In genomic region chr15:57697588-57697987, GRCh38 we compare ENCODE assay signal across 27 cellular contexts. TPM values are rescaled to one million over a fixed set of nuclear protein-coding genes. Genes with fewer than 3 reads are reported as not detected.
DNase-seq lines count a peak whose midpoint lies in the region; ATAC-seq and TF ChIP-seq lines count a peak whose summit lies in the region.
"Had no signal": no experiment of that assay in that cellular context is flagged by ENCODE, and none has a peak within 500 bp of the region (broad histone marks: within the 10 kb centered on the region; RNA-seq: fewer than 3 reads in every experiment).

No MANE protein-coding gene starts in this region.

- DNase-seq in AG08395 (ENCODE audit: low spot score) (peak; percentile 22), HFFc6 (peak; percentile 40), cardiac fibroblast (ENCODE audit: low read depth in 2 of 2) (peak; percentile 66 to 76), myocyte (ENCODE audit: low read depth) (peak; percentile 48), NCI-H2196 (lab: John Stamatoyannopoulos, UW; ENCODE audit: unreplicated experiment) (no peak), mesenteric fat pad (ENCODE audit: low spot score) (no peak), SHP77 (lab: John Stamatoyannopoulos, UW) (no peak)
- DNase-seq: activated CD4-positive, alpha-beta T cell treated with anti-CD3 and anti-CD28 coated beads for 1 hour; activated naive CD4-positive, alpha-beta T cell treated with anti-CD3 and anti-CD28 coated beads, Interleukin-2, amount 10 ng/mL, durations not matched to agents 7 days and 5 days; activated T-cell treated with anti-CD3 and anti-CD28 coated beads, Interleukin-2, amount 50 U/mL, for 4 hours; effector memory CD4-positive, alpha-beta T cell; H9; KG1; left colon; naive thymus-derived CD8-positive, alpha-beta T cell; NCI-H1694 treated with DMSO at 0.1 percent for 48 hours; NCI-H2227 treated with DMSO at 0.1 percent for 48 hours; OCI-M1; ovary had no signal

- no peak overlapping the region; the same call in 1 of the 2 replicates for H3K27ac Mint-ChIP-seq in HFFc6
- H3K27ac Mint-ChIP-seq: activated naive CD4-positive, alpha-beta T cell treated with anti-CD3 and anti-CD28 coated beads, Interleukin-2, amount 10 ng/mL, durations not matched to agents 7 days and 5 days; stimulated activated naive CD8-positive, alpha-beta T cell treated with anti-CD3 and anti-CD28 coated beads, Interleukin-15, Interleukin-2, amounts not matched to agents 100 ng/mL and 50 ng/mL, for 24 hours had no signal

- ATAC-seq in HG03439 (IDR thresholded peaks at IDR 0.05; ENCODE audit: unreplicated experiment), result no peak
- ATAC-seq: A549; activated T-cell treated with anti-CD3 and anti-CD28 coated beads, Interleukin-2, amount 50 U/mL, for 4 hours; esophagus mucosa; left colon; naive thymus-derived CD8-positive, alpha-beta T cell; Right ventricle myocardium inferior had no signal

- H3K9me3 Mint-ChIP-seq in HFFc6, result no peaks in the 10 kb centered on the region
- H3K9me3 Mint-ChIP-seq: activated naive CD4-positive, alpha-beta T cell treated with anti-CD3 and anti-CD28 coated beads, Interleukin-2, amount 10 ng/mL, durations not matched to agents 7 days and 5 days; activated T-cell treated with anti-CD3 and anti-CD28 coated beads, Interleukin-2, amount 50 U/mL, for 4 hours; H9; naive thymus-derived CD8-positive, alpha-beta T cell; stimulated activated naive CD8-positive, alpha-beta T cell treated with anti-CD3 and anti-CD28 coated beads, Interleukin-15, Interleukin-2, amounts not matched to agents 100 ng/mL and 50 ng/mL, for 24 hours had no signal

- H3K4me3 ChIP-seq in cardiac fibroblast (replicated peaks in 1 of 2; ENCODE audit: low read depth in 2 of 2, low read length in 2 of 2), result no peak overlapping the region
- H3K4me3 ChIP-seq: A549; BLaER1 treated with 17β-estradiol and CSF1 and Interleukin-3, amounts not matched to agents 10 nM and 100 nM; ovary; right atrium auricular region; tibial nerve had no signal

- H3K27me3 Mint-ChIP-seq in HFFc6 (ENCODE audit: insufficient read depth), result peaks cover 11% of the 10 kb centered on the region

- TF ChIP-seq CTCF in HFFc6 (IDR thresholded peaks at IDR 0.05) (no peak), cardiac fibroblast (IDR thresholded peaks at IDR 0.05; ENCODE audit: low read depth, low read length) (no peak)

- H3K4me1 Mint-ChIP-seq in HFFc6 (ENCODE audit: low read depth), result peaks cover 36% of the 10 kb centered on the region
- H3K4me1 Mint-ChIP-seq: H9 had no signal

- H3K36me3 Mint-ChIP-seq in HFFc6 (ENCODE audit: low read depth), result no peaks in the 10 kb centered on the region
- H3K36me3 Mint-ChIP-seq: activated naive CD4-positive, alpha-beta T cell treated with anti-CD3 and anti-CD28 coated beads, Interleukin-2, amount 10 ng/mL, durations not matched to agents 7 days and 5 days; naive thymus-derived CD8-positive, alpha-beta T cell had no signal

- H3K4me3 Mint-ChIP-seq in HFFc6, result peak overlapping the region; percentile 34; the same call in 1 of the 2 replicates
- H3K4me3 Mint-ChIP-seq: activated naive CD4-positive, alpha-beta T cell treated with anti-CD3 and anti-CD28 coated beads, Interleukin-2, amount 10 ng/mL, durations not matched to agents 7 days and 5 days; activated T-cell treated with anti-CD3 and anti-CD28 coated beads, Interleukin-2, amount 50 U/mL, for 4 hours; H9; naive thymus-derived CD8-positive, alpha-beta T cell; stimulated activated naive CD8-positive, alpha-beta T cell treated with anti-CD3 and anti-CD28 coated beads, Interleukin-15, Interleukin-2, amounts not matched to agents 100 ng/mL and 50 ng/mL, for 24 hours had no signal

RNA-seq across cellular contexts. Expression of gene POLR2M, which starts 8.9 kb away (rescaled TPM):
- 10 to 100 TPM; 66.5 to 77.7 (median 72.1) TPM for total RNA-seq in HFFc6 (2021; fragmentation: NEBNext Ultra II Directional; extraction: Animal tissue kit (Norgen Biotek cat#: 25700))
- total RNA-seq in myocyte, result 64.4 and 141 TPM in 2 replicates
- 40.1 TPM for polyA plus RNA-seq in myocyte (2012)
- total RNA-seq in mesenteric fat pad, result 55.9 TPM

Comparison
In these comparisons a context has a peak if more than half of its experiments do, and no peak if none do; other contexts are left out.
1. DNase-seq: peak in AG08395 (single experiment), HFFc6 (single experiment), cardiac fibroblast (2 of 2) and myocyte (single experiment); none in NCI-H2196 (single experiment), mesenteric fat pad (single experiment) and SHP77 (0 of 2).